ENCODE assay signal across 2 cellular contexts in the genomic region with DNA sequence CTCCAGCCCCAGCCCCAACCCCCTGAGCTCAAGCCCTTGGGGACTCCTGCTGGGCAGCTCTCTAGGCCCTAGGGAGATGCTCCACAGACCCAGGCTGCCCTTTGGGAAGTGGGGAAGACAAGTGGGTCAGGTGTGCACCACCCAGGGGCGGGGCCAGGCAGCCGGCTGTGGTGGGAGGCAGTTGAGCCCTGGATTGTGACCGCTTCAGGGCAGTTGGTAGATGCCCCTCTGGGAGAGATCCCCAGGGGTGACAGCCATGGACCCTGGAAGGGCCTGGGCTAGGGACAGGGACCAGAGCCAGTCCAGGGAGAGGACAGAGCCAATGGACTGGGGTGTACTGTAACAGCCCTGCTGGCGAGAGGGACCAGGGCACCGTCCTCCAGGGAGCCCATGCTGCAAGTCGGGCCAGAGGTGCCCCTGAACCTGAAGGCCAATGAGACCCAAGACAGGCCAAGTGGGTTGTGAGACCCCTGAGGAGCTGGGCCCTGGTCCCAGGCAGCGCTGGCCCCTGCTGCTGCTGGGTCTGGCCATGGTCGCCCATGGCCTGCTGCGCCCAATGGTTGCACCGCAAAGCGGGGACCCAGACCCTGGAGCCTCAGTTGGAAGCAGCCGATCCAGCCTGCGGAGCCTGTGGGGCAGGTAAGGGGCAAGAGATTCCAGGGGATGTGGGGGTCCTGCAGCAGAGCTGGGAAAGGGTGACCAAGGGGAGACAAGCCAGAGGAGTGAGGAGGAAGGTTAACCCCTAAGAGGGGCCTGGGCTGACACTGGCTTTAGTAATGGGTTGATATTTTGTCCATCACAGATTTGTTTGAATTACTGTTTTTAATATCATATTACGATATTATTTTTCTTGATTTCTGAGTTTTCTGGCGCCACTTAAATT.
TF ChIP-seq lines count a peak whose summit lies in the region.

A gene (plus strand): TSS at position 196 of the 883 bp plus-strand sequence. CDS start 238 bp downstream, at position 434.

TF ChIP-seq in GM12891, 5 proteins besides CTCF, POLR2A, EP300 and RAD21:
- no peak for TF ChIP-seq TAF1 (IDR thresholded peaks at IDR 0.05; ENCODE audit: low read depth, low read length)

TF ChIP-seq in H1, 55 proteins besides CTCF, POLR2A, EP300 and RAD21:
- TF ChIP-seq RFX5 (IDR thresholded peaks at IDR 0.05; ENCODE audit: borderline replicate concordance, low read depth, low read length) (no peak), ZNF274 (IDR thresholded peaks at IDR 0.05; ENCODE audit: borderline replicate concordance, extremely low read depth, low read length) (no peak), SIN3A (conservative IDR thresholded peaks at IDR 0.05 in 1 of 2, IDR thresholded peaks at IDR 0.05 in 1 of 2; ENCODE audit: low read depth in 1 of 2, low read length in 2 of 2) (no peak), YY1 (IDR thresholded peaks at IDR 0.05; ENCODE audit: low read depth, low read length) (no peak), SP2 (IDR thresholded peaks at IDR 0.05; ENCODE audit: low read length) (no peak), EZH2 (IDR thresholded peaks at IDR 0.05; ENCODE audit: low read depth, low read length, severe bottlenecking) (no peak)
